In the genomic region with DNA sequence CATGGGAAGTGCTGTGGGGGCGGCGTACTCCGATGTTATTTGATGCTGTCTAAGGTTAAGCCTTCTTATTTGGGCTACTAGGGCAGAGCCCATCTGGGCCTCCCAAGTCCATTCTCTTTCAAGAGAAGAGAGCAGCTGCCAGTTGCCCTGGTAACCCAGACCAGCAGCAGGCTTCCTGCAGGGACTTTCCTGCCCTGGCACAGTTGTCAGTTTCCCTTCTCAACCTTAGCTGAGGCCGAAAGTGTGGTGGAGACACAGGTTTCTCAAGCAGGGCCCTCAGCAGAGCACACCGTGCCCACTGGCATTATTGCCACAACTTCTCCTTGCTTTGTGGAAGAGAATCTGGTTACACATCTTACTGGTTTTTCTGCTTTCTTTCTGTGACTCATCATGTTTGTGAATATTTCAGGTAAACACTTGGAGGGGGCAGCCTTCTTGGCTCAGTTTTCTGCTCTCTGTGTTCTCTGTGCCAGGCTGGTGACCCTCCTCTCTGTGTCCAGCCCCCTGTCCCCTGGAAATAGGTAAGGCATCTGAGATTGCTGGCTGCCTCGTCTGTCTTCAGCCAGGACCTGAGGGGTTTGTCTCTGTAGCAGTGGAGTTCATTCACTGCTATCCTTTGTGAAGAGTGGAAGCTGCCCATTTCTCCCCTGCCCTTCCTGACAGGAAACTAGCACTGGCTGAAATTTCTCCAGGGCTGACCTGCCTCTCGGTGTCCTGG, we compare ENCODE assay signal across 8 cellular contexts.
DNase-seq lines count a peak whose midpoint lies in the region; ATAC-seq and TF ChIP-seq lines count a peak whose summit lies in the region.

No MANE protein-coding gene starts in this region.

- POLR2A ChIA-PET in CD8-positive, alpha-beta T cell (lab: Charles Lee) = no interaction called here

- intact Hi-C loops in CD8-positive, alpha-beta T cell (cut with DNase I, micrococcal nuclease) = loop anchor here in 1 of 2 experiments (1.0 to 10.0 kb wide), 4 partner anchors 7 to 402 kb away; a partner anchor contains a TSS

- no peaks in the 10 kb centered on the region for H3K9me2 ChIP-seq in Loucy (replicated peaks; ENCODE audit: low read depth, low read length)

- peak in 4 of 7 experiments; percentile 17 to 43 (median 30) for DNase-seq in CD8-positive, alpha-beta T cell
- DNase-seq in stimulated activated CD4-positive, alpha-beta T cell treated with anti-CD3 and anti-CD28 coated beads, Interleukin-4, amount 100 ng/mL, for 24 hours = peak; percentile 43
- no peak for DNase-seq in AG08396 (ENCODE audit: low spot score)
- no peak for DNase-seq in hepatic stellate cell (ENCODE audit: low spot score)

- peak overlapping the region; percentile 13 for H3K4me3 Mint-ChIP-seq in CD8-positive, alpha-beta T cell

- H3K27me3 ChIP-seq in CD8-positive, alpha-beta T cell (ENCODE audit: insufficient read depth, low read length) = no peaks in the 10 kb centered on the region
- H3K27me3 ChIP-seq in Loucy (ENCODE audit: insufficient read depth, low read length, poor library complexity, severe bottlenecking) = no peaks in the 10 kb centered on the region

- H3K79me2 ChIP-seq in Loucy (ENCODE audit: insufficient read depth, low read length) = peaks cover 52% of the 10 kb centered on the region; the same call in 1 of the 2 replicates

- no peak overlapping the region for H3K27ac ChIP-seq in CD8-positive, alpha-beta T cell (ENCODE audit: low read depth, low read length)
- H3K27ac ChIP-seq in VCaP = peak overlapping the region; percentile 86

- H3K4me2 ChIP-seq in Loucy (ENCODE audit: low read depth, low read length, poor library complexity, severe bottlenecking) = peak overlapping the region; percentile 87

- no peak overlapping the region for H2AFZ ChIP-seq in Loucy (ENCODE audit: low read length)

- peaks cover 93% of the 10 kb centered on the region for H3K4me1 Mint-ChIP-seq in CD8-positive, alpha-beta T cell (ENCODE audit: low read depth)

- CTCF ChIA-PET in CD8-positive, alpha-beta T cell (lab: Charles Lee) = interaction anchor here (1.5 kb wide), 1 partner anchor 104 kb away, joined by 3 read pairs; no protein-coding TSS in a partner anchor

- H3K27me3 Mint-ChIP-seq in CD8-positive, alpha-beta T cell (ENCODE audit: low read depth) = no peaks in the 10 kb centered on the region

- H3K27ac Mint-ChIP-seq in CD8-positive, alpha-beta T cell = peak overlapping the region; percentile 82

- H3K36me3 Mint-ChIP-seq in CD8-positive, alpha-beta T cell = no peaks in the 10 kb centered on the region

- H4K20me1 ChIP-seq in Loucy (ENCODE audit: insufficient read depth, low read length, poor library complexity, severe bottlenecking) = no peaks in the 10 kb centered on the region

- peak; percentile 14 for ATAC-seq in CD8-positive, alpha-beta T cell
- ATAC-seq in GM19324 (IDR thresholded peaks at IDR 0.05; ENCODE audit: low FRiP score, unreplicated experiment) (peak; percentile 52), esophagus mucosa (peak; percentile 86)

- H3K4me3 ChIP-seq in CD8-positive, alpha-beta T cell (ENCODE audit: low read depth, low read length) = no peak overlapping the region
- peak overlapping the region; percentile 47 for H3K4me3 ChIP-seq in Loucy (ENCODE audit: low read length, poor library complexity, severe bottlenecking)

- no peaks in the 10 kb centered on the region for H3K9me3 ChIP-seq in CD8-positive, alpha-beta T cell (ENCODE audit: low read length)
- no peaks in the 10 kb centered on the region for H3K9me3 ChIP-seq in Loucy (ENCODE audit: insufficient read depth, low read depth, low read length)

- H3K36me3 ChIP-seq in CD8-positive, alpha-beta T cell (ENCODE audit: insufficient read depth, low read length) = no peaks in the 10 kb centered on the region
- H3K36me3 ChIP-seq in Loucy (ENCODE audit: insufficient read depth, low read length) = no peaks in the 10 kb centered on the region

- peaks cover 89% of the 10 kb centered on the region for H3K4me1 ChIP-seq in CD8-positive, alpha-beta T cell (ENCODE audit: insufficient read depth, low read length)
- H3K4me1 ChIP-seq in Loucy (ENCODE audit: insufficient read depth, low read length, poor library complexity, severe bottlenecking) = peaks cover 92% of the 10 kb centered on the region

- no peaks in the 10 kb centered on the region for H3K9me3 Mint-ChIP-seq in CD8-positive, alpha-beta T cell

- H3K9ac ChIP-seq in Loucy (ENCODE audit: low read depth, low read length, poor library complexity, severe bottlenecking) = peak overlapping the region; percentile 66

- H3F3A ChIP-seq in Loucy (ENCODE audit: low read depth) = peaks cover 19% of the 10 kb centered on the region; the same call in 1 of the 2 replicates

- TF ChIP-seq CTCF in CD8-positive, alpha-beta T cell (IDR thresholded peaks at IDR 0.05) = no peak
- no peak for TF ChIP-seq CTCF in Loucy (conservative IDR thresholded peaks at IDR 0.05; ENCODE audit: low read length)
- no peak for TF ChIP-seq CTCF in VCaP (conservative IDR thresholded peaks at IDR 0.05)

Comparison
In these comparisons a context has a peak if more than half of its experiments do, and no peak if none do; other contexts are left out.
1. ATAC-seq: peak in every context shown above with its lines; median percentile 86 in esophagus mucosa; 52 in GM19324; 14 in CD8-positive, alpha-beta T cell.
2. DNase-seq: peak in CD8-positive, alpha-beta T cell (4 of 7) and stimulated activated CD4-positive, alpha-beta T cell treated with anti-CD3 and anti-CD28 coated beads, Interleukin-4, amount 100 ng/mL, for 24 hours (single experiment); none in AG08396 (single experiment) and hepatic stellate cell (single experiment).